Comparison of ENCODE assay signal across 9 cellular contexts in the genomic region with DNA sequence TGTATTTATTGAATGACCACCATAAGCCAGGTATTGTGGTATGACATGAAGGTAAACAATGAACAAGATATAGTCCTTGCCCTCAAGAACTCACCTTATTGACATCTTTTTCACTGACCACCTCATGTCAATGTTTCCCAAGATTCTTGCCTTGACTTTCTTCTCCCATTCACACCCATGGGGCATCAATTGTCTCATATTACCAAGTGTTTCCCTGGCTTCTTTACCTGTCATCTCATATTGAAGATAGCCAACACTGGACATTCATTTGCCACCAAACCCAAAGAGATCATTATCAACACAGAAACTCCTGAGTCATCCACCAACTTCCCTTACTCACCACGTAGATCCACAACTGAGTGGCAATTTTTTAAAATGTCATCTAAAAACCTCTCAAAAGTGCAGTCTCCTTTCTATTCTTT. TPM values are rescaled to one million over a fixed set of nuclear protein-coding genes. Genes with fewer than 3 reads are reported as not detected.
DNase-seq lines count a peak whose midpoint lies in the region; ATAC-seq and TF ChIP-seq lines count a peak whose summit lies in the region.
"Had no signal": no experiment of that assay in that cellular context is flagged by ENCODE, and none has a peak within 500 bp of the region (broad histone marks: within the 10 kb centered on the region; RNA-seq: fewer than 3 reads in every experiment).

No MANE protein-coding gene starts in this region.

- H3K4me1 ChIP-seq in tibial artery: no peaks in the 10 kb centered on the region

- no peaks in the 10 kb centered on the region for H3K9me3 ChIP-seq in tibial artery
- H3K9me3 ChIP-seq: mucosa of descending colon had no signal

- DNase-seq in CD14-positive monocyte (ENCODE audit: low spot score): no peak
- DNase-seq in activated T-helper 2 cell treated with anti-CD3 and anti-CD28 coated beads, Interferon-gamma antibody, Interleukin-2, Interleukin-4, amounts not matched to agents 10 μg/mL and 5 μg/mL and 100 μg/mL, durations not matched to agents 14 hours and 24 hours and 36 hours (ENCODE audit: low spot score): no peak
- no peak for DNase-seq in LoVo (ENCODE audit: low spot score)
- DNase-seq in NCI-H510A (lab: John Stamatoyannopoulos, UW): no peak
- DNase-seq in RKO (ENCODE audit: low spot score): no peak
- DNase-seq in tibial artery: no peak

- ATAC-seq in GM21360 (IDR thresholded peaks at IDR 0.05; ENCODE audit: unreplicated experiment): peak; percentile 38
- peak; percentile 63 for ATAC-seq in HG03354 (IDR thresholded peaks at IDR 0.05; ENCODE audit: poor library complexity, severe bottlenecking, unreplicated experiment)

- no peaks in the 10 kb centered on the region for H3K36me3 ChIP-seq in tibial artery

- no peaks in the 10 kb centered on the region for H3K27me3 ChIP-seq in tibial artery

- no peak overlapping the region for H3K4me3 ChIP-seq in tibial artery
- H3K4me3 ChIP-seq: mucosa of descending colon had no signal

- H3K4me3 Mint-ChIP-seq in CD14-positive monocyte: peak overlapping the region; percentile 5 to 85
- peak overlapping the region; percentile 35 for H3K4me3 Mint-ChIP-seq in activated T-helper 2 cell treated with anti-CD3 and anti-CD28 coated beads, Interferon-gamma antibody, Interleukin-2, Interleukin-4, amounts not matched to agents 10 μg/mL and 5 μg/mL and 100 μg/mL, durations not matched to agents 14 hours and 24 hours and 36 hours (ENCODE audit: low read depth)

- intact Hi-C loops in CD14-positive monocyte (cut with micrococcal nuclease): no loop called here
- intact Hi-C loops in activated T-helper 2 cell treated with anti-CD3 and anti-CD28 coated beads, Interferon-gamma antibody, Interleukin-2, Interleukin-4, amounts not matched to agents 10 μg/mL and 5 μg/mL and 100 μg/mL, durations not matched to agents 14 hours and 24 hours and 36 hours (cut with micrococcal nuclease): loop anchor here (1.0 to 10.0 kb wide), 9 partner anchors 16 to 1727 kb away; a partner anchor contains a TSS
- intact Hi-C loops in tibial artery (cut with DNase I; ENCODE audit: low total_unique reads): no loop called here

- H3K27ac Mint-ChIP-seq in CD14-positive monocyte: peak overlapping the region; percentile 90 to 93 (median 93)
- H3K27ac Mint-ChIP-seq in activated T-helper 2 cell treated with anti-CD3 and anti-CD28 coated beads, Interferon-gamma antibody, Interleukin-2, Interleukin-4, amounts not matched to agents 10 μg/mL and 5 μg/mL and 100 μg/mL, durations not matched to agents 14 hours and 24 hours and 36 hours: peak overlapping the region; percentile 88

- peaks cover 0 to 5% of the 10 kb centered on the region in 2 donors for H3K36me3 Mint-ChIP-seq in CD14-positive monocyte
- no peaks in the 10 kb centered on the region for H3K36me3 Mint-ChIP-seq in activated T-helper 2 cell treated with anti-CD3 and anti-CD28 coated beads, Interferon-gamma antibody, Interleukin-2, Interleukin-4, amounts not matched to agents 10 μg/mL and 5 μg/mL and 100 μg/mL, durations not matched to agents 14 hours and 24 hours and 36 hours (ENCODE audit: low read depth)

- H3K27ac ChIP-seq in tibial artery: no peak overlapping the region

- TF ChIP-seq CTCF in CD14-positive monocyte (IDR thresholded peaks at IDR 0.05) (no peak), tibial artery (IDR thresholded peaks at IDR 0.05) (no peak)

- H3K27me3 Mint-ChIP-seq in CD14-positive monocyte (ENCODE audit: low read depth in 3 of 3): peaks cover 13 to 40% (median 19%) of the 10 kb centered on the region in 3 donors
- H3K27me3 Mint-ChIP-seq in activated T-helper 2 cell treated with anti-CD3 and anti-CD28 coated beads, Interferon-gamma antibody, Interleukin-2, Interleukin-4, amounts not matched to agents 10 μg/mL and 5 μg/mL and 100 μg/mL, durations not matched to agents 14 hours and 24 hours and 36 hours (ENCODE audit: low read depth): peaks cover 17% of the 10 kb centered on the region

- H3K4me1 Mint-ChIP-seq in CD14-positive monocyte: peaks cover 32% of the 10 kb centered on the region
- peaks cover 36% of the 10 kb centered on the region for H3K4me1 Mint-ChIP-seq in activated T-helper 2 cell treated with anti-CD3 and anti-CD28 coated beads, Interferon-gamma antibody, Interleukin-2, Interleukin-4, amounts not matched to agents 10 μg/mL and 5 μg/mL and 100 μg/mL, durations not matched to agents 14 hours and 24 hours and 36 hours (ENCODE audit: low read depth)

- peaks cover 0 to 5% (median 0%) of the 10 kb centered on the region in 7 donors for H3K9me3 Mint-ChIP-seq in CD14-positive monocyte
- H3K9me3 Mint-ChIP-seq in activated T-helper 2 cell treated with anti-CD3 and anti-CD28 coated beads, Interferon-gamma antibody, Interleukin-2, Interleukin-4, amounts not matched to agents 10 μg/mL and 5 μg/mL and 100 μg/mL, durations not matched to agents 14 hours and 24 hours and 36 hours: no peaks in the 10 kb centered on the region

RNA-seq across cellular contexts. Expression of a gene that starts 2.2 kb away (rescaled TPM):
- under 1 TPM; 0.16 to 0.80 TPM for polyA plus RNA-seq in CD14-positive monocyte
- 0.94 TPM in 1 of 2 replicates, not detected in the other for total RNA-seq in activated T-helper 2 cell treated with anti-CD3 and anti-CD28 coated beads, Interferon-gamma antibody, Interleukin-2, Interleukin-4, amounts not matched to agents 10 μg/mL and 5 μg/mL and 100 μg/mL, durations not matched to agents 14 hours and 24 hours and 36 hours

RNA-seq across cellular contexts. Expression of a gene that starts 15.1 kb away (rescaled TPM):
- polyA plus RNA-seq in CD14-positive monocyte: 10 to 100 TPM; 33.8 to 60.2 TPM
- total RNA-seq in activated T-helper 2 cell treated with anti-CD3 and anti-CD28 coated beads, Interferon-gamma antibody, Interleukin-2, Interleukin-4, amounts not matched to agents 10 μg/mL and 5 μg/mL and 100 μg/mL, durations not matched to agents 14 hours and 24 hours and 36 hours: 43.5 and 49.5 TPM in 2 replicates
